1 cellular context compared by ENCODE assay signal in the genomic region with DNA sequence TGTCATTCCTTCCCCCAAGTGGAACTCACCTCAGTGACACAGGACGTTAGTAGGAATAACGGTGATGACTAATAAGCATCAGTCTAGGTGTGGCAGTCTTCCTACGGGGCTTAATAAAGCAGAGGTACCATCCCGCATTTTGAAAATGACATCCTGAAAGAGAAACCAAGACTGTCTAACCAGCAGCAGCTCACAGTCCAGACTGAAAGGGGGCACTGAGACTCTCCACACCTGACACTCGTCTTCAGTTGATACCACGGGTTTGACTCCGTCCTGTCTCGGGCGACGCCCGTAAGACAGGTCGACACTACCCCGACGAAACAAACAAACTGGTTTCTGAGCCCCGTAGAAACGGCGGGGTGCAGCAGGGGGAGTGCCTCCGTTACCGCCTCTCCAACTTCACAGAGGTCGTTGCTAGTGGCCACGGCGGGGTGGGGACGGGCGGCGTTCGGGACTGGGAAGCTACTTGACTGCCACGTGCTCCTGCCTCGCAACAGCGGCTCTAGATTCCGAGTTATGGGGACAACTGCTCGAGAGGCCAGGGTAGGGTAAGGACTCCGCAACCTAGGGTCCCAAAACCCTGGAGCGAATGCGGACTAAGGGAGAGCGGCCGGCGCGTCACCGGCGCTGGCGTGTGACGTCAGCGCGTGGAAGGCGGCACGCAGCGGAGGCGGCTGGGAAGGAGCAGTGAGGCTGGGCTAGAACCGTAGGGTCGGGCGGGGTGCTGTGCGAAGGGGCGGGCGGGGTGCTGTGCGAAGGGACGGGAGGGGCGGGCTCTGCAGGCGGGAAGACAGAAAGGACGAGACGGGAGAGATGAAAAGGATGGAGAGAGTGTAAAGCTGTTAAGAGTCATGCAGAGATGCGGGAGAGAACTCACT.
TF ChIP-seq lines count a peak whose summit lies in the region.

A gene with protein sequence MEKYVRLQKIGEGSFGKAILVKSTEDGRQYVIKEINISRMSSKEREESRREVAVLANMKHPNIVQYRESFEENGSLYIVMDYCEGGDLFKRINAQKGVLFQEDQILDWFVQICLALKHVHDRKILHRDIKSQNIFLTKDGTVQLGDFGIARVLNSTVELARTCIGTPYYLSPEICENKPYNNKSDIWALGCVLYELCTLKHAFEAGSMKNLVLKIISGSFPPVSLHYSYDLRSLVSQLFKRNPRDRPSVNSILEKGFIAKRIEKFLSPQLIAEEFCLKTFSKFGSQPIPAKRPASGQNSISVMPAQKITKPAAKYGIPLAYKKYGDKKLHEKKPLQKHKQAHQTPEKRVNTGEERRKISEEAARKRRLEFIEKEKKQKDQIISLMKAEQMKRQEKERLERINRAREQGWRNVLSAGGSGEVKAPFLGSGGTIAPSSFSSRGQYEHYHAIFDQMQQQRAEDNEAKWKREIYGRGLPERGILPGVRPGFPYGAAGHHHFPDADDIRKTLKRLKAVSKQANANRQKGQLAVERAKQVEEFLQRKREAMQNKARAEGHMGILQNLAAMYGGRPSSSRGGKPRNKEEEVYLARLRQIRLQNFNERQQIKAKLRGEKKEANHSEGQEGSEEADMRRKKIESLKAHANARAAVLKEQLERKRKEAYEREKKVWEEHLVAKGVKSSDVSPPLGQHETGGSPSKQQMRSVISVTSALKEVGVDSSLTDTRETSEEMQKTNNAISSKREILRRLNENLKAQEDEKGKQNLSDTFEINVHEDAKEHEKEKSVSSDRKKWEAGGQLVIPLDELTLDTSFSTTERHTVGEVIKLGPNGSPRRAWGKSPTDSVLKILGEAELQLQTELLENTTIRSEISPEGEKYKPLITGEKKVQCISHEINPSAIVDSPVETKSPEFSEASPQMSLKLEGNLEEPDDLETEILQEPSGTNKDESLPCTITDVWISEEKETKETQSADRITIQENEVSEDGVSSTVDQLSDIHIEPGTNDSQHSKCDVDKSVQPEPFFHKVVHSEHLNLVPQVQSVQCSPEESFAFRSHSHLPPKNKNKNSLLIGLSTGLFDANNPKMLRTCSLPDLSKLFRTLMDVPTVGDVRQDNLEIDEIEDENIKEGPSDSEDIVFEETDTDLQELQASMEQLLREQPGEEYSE (N-terminal part only) (minus strand): TSS at position 593 of the 878 bp plus-strand sequence. CDS start 9,953 bp downstream, outside the sequence.

TF ChIP-seq in SK-N-SH treated with all-trans-retinoic acid at 6 μM for 48 hours, 23 proteins besides CTCF, POLR2A, EP300 and RAD21 (continued from another document):
- TF ChIP-seq, protein P1, sequence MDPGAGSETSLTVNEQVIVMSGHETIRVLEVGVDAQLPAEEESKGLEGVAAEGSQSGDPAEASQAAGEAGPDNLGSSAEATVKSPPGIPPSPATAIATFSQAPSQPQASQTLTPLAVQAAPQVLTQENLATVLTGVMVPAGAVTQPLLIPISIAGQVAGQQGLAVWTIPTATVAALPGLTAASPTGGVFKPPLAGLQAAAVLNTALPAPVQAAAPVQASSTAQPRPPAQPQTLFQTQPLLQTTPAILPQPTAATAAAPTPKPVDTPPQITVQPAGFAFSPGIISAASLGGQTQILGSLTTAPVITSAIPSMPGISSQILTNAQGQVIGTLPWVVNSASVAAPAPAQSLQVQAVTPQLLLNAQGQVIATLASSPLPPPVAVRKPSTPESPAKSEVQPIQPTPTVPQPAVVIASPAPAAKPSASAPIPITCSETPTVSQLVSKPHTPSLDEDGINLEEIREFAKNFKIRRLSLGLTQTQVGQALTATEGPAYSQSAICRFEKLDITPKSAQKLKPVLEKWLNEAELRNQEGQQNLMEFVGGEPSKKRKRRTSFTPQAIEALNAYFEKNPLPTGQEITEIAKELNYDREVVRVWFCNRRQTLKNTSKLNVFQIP (CRISPR knock-in tag; IDR thresholded peaks at IDR 0.05; ENCODE audit: borderline replicate concordance, low read depth), result no peak
- TF ChIP-seq, protein P2, sequence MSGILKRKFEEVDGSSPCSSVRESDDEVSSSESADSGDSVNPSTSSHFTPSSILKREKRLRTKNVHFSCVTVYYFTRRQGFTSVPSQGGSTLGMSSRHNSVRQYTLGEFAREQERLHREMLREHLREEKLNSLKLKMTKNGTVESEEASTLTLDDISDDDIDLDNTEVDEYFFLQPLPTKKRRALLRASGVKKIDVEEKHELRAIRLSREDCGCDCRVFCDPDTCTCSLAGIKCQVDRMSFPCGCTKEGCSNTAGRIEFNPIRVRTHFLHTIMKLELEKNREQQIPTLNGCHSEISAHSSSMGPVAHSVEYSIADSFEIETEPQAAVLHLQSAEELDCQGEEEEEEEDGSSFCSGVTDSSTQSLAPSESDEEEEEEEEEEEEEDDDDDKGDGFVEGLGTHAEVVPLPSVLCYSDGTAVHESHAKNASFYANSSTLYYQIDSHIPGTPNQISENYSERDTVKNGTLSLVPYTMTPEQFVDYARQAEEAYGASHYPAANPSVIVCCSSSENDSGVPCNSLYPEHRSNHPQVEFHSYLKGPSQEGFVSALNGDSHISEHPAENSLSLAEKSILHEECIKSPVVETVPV (CRISPR knock-in tag; IDR thresholded peaks at IDR 0.05), result no peak
- no peak for TF ChIP-seq ZNF565 (CRISPR knock-in tag; conservative IDR thresholded peaks at IDR 0.05; ENCODE audit: low read depth)
TF ChIP-seq in SK-N-SH treated with all-trans-retinoic acid at 6 μM for 48 hours: peak in this region for 2.
